17 cellular contexts compared by ENCODE assay signal in genomic region chr2:26735883-26736588, GRCh38. TPM values are rescaled to one million over a fixed set of nuclear protein-coding genes. Genes with fewer than 3 reads are reported as not detected.
DNase-seq lines count a peak whose midpoint lies in the region; ATAC-seq and TF ChIP-seq lines count a peak whose summit lies in the region.
"Had no signal": no experiment of that assay in that cellular context is flagged by ENCODE, and none has a peak within 500 bp of the region (broad histone marks: within the 10 kb centered on the region; RNA-seq: fewer than 3 reads in every experiment).

No MANE protein-coding gene starts in this region.

- peaks cover 9 to 19% of the 10 kb centered on the region in 2 donors for H3K27me3 Mint-ChIP-seq in natural killer cell (ENCODE audit: low read depth in 2 of 2)

- no peak overlapping the region for H3K4me3 ChIP-seq in left ventricle myocardium inferior
- H3K4me3 ChIP-seq: breast epithelium, transverse colon had no signal

- DNase-seq in Right ventricle myocardium superior (no peak), left ventricle myocardium inferior (no peak), left cardiac atrium (peak; percentile 57), natural killer cell (no peak), NCI-H2081 treated with DMSO at 0.1 percent for 48 hours (lab: John Stamatoyannopoulos, UW) (no peak), T-helper 1 cell (no peak)
- no peak for DNase-seq in activated CD4-positive, alpha-beta T cell treated with anti-CD3 and anti-CD28 coated beads for 48 hours
- DNase-seq: activated CD8-positive, alpha-beta memory T cell treated with anti-CD3 and anti-CD28 coated beads for 24 hours; activated T-cell treated with anti-CD3 and anti-CD28 coated beads, Interleukin-2, amount 50 U/mL, for 24 hours; COR-L47; NCI-H1417; NCI-H526; stimulated activated naive CD8-positive, alpha-beta T cell treated with anti-CD3 and anti-CD28 coated beads, Interleukin-15, amount 100 ng/mL, for 72 hours; transverse colon had no signal

- intact Hi-C loops in Right ventricle myocardium superior (cut with DNase I) = no loop called here
- intact Hi-C loops in left ventricle myocardium inferior (cut with micrococcal nuclease) = no loop called here
- intact Hi-C loops in left cardiac atrium (cut with DNase I) = no loop called here
- intact Hi-C loops in natural killer cell (cut with micrococcal nuclease) = no loop called here

- peaks cover 22 to 23% of the 10 kb centered on the region in 2 donors for H3K4me1 Mint-ChIP-seq in natural killer cell

- H3K9me3 Mint-ChIP-seq in natural killer cell = no peaks in the 10 kb centered on the region
- H3K9me3 Mint-ChIP-seq: activated T-cell treated with anti-CD3 and anti-CD28 coated beads, Interleukin-2, amount 50 U/mL, for 24 hours; stimulated activated naive CD8-positive, alpha-beta T cell treated with anti-CD3 and anti-CD28 coated beads, Interleukin-15, amount 100 ng/mL, for 72 hours had no signal

- H3K36me3 ChIP-seq in left ventricle myocardium inferior = no peaks in the 10 kb centered on the region
- H3K36me3 ChIP-seq: breast epithelium, transverse colon had no signal

- ATAC-seq in Right ventricle myocardium superior (ENCODE audit: poor library complexity) (peak; percentile 61), left cardiac atrium (peak; percentile 54 to 61), natural killer cell (peak; percentile 64 to 75 (median 72)), HG03095 (IDR thresholded peaks at IDR 0.05; ENCODE audit: unreplicated experiment) (no peak)
- ATAC-seq: stimulated activated naive CD8-positive, alpha-beta T cell treated with anti-CD3 and anti-CD28 coated beads, Interleukin-15, amount 100 ng/mL, for 72 hours had no signal

- no peaks in the 10 kb centered on the region for H3K27me3 ChIP-seq in left ventricle myocardium inferior (ENCODE audit: low read depth)
- H3K27me3 ChIP-seq: breast epithelium, transverse colon had no signal

- H3K9me3 ChIP-seq in left ventricle myocardium inferior (replicated peaks) = no peaks in the 10 kb centered on the region
- H3K9me3 ChIP-seq: breast epithelium, transverse colon had no signal

- H3K4me3 Mint-ChIP-seq in natural killer cell = no peak overlapping the region
- H3K4me3 Mint-ChIP-seq: activated T-cell treated with anti-CD3 and anti-CD28 coated beads, Interleukin-2, amount 50 U/mL, for 24 hours; stimulated activated naive CD8-positive, alpha-beta T cell treated with anti-CD3 and anti-CD28 coated beads, Interleukin-15, amount 100 ng/mL, for 72 hours had no signal

- no peak overlapping the region for H3K27ac Mint-ChIP-seq in natural killer cell
- H3K27ac Mint-ChIP-seq: activated T-cell treated with anti-CD3 and anti-CD28 coated beads, Interleukin-2, amount 50 U/mL, for 24 hours; stimulated activated naive CD8-positive, alpha-beta T cell treated with anti-CD3 and anti-CD28 coated beads, Interleukin-15, amount 100 ng/mL, for 72 hours had no signal

- H3K4me1 ChIP-seq in left ventricle myocardium inferior = peaks cover 14% of the 10 kb centered on the region
- H3K4me1 ChIP-seq: breast epithelium had no signal

- no peaks in the 10 kb centered on the region for H3K36me3 Mint-ChIP-seq in natural killer cell

- no peak for TF ChIP-seq CTCF in left ventricle myocardium inferior (IDR thresholded peaks at IDR 0.05; ENCODE audit: borderline replicate concordance)
- no peak for TF ChIP-seq CTCF in natural killer cell (IDR thresholded peaks at IDR 0.05)

- no peak overlapping the region for H3K27ac ChIP-seq in left ventricle myocardium inferior (replicated peaks)
- H3K27ac ChIP-seq: RWPE1, transverse colon had no signal

RNA-seq across cellular contexts. Expression of gene SLC35F6, which starts 28.0 kb away (rescaled TPM):
- 18.3 TPM for total RNA-seq in Right ventricle myocardium superior
- total RNA-seq in left ventricle myocardium inferior = 19.6 TPM
- 10 to 100 TPM; 26.4 to 35.5 TPM for total RNA-seq in left cardiac atrium
- 10 to 100 TPM; 30.0 to 35.6 (median 30.4) TPM for total RNA-seq in natural killer cell

RNA-seq across cellular contexts. Expression of gene KCNK3, which starts 43.5 kb away (rescaled TPM):
- total RNA-seq in Right ventricle myocardium superior = 2.7 TPM
- total RNA-seq in left ventricle myocardium inferior = 3.2 TPM
- 10 to 100 TPM; 30.9 to 35.4 TPM for total RNA-seq in left cardiac atrium
- not detected for total RNA-seq in natural killer cell

RNA-seq across cellular contexts. Expression of gene CENPA, which starts 49.8 kb away (rescaled TPM):
- total RNA-seq in Right ventricle myocardium superior = 0.51 TPM
- 2.5 TPM for total RNA-seq in left ventricle myocardium inferior
- under 1 TPM in 1 of 2 donors, not detected in 1; 0.38 TPM for total RNA-seq in left cardiac atrium
- under 1 TPM; 0.38 to 0.52 (median 0.50) TPM for total RNA-seq in natural killer cell
